Comparison of ENCODE assay signal across 10 cellular contexts in genomic region chr20:54078296-54078695, GRCh38. TPM values are rescaled to one million over a fixed set of nuclear protein-coding genes. Genes with fewer than 3 reads are reported as not detected.
DNase-seq lines count a peak whose midpoint lies in the region; ATAC-seq and TF ChIP-seq lines count a peak whose summit lies in the region.
"Had no signal": no experiment of that assay in that cellular context is flagged by ENCODE, and none has a peak within 500 bp of the region (broad histone marks: within the 10 kb centered on the region; RNA-seq: fewer than 3 reads in every experiment).

No MANE protein-coding gene starts in this region.

- H3K4me3 ChIP-seq in A673 (ENCODE audit: low read depth, low read length, poor library complexity, severe bottlenecking), result no peak overlapping the region

- no peak for TF ChIP-seq CTCF in A673 (conservative IDR thresholded peaks at IDR 0.05; ENCODE audit: low read depth, low read length)
- no peak for TF ChIP-seq CTCF in foreskin keratinocyte (conservative IDR thresholded peaks at IDR 0.05)

- ATAC-seq in HG03439 (IDR thresholded peaks at IDR 0.05; ENCODE audit: unreplicated experiment), result peak; percentile 41
- no peak for ATAC-seq in foreskin keratinocyte
- no peak for ATAC-seq in left colon

- intact Hi-C loops in A673 (cut with micrococcal nuclease; ENCODE audit: unreplicated experiment) (no loop called here), left colon (cut with DNase I, micrococcal nuclease) (no loop called here)

- no peaks in the 10 kb centered on the region for H3K36me3 ChIP-seq in A673 (ENCODE audit: insufficient read depth, low read length, poor library complexity, severe bottlenecking)

- BruUV-seq in A673 (replicated peaks; lab: Mats Ljungman, UMichigan), result no TSS peak

- DNase-seq in A673 (ENCODE audit: low spot score) (peak; percentile 75), GM19238 (ENCODE audit: insufficient read length, low spot score) (peak; percentile 56), NCI-H1417 treated with DMSO at 0.1 percent for 48 hours (lab: John Stamatoyannopoulos, UW) (no peak), CD1c-positive myeloid dendritic cell (ENCODE audit: extremely low spot score) (no peak), foreskin keratinocyte (no peak), left colon (no peak)
- DNase-seq in activated T-cell treated with anti-CD3 and anti-CD28 coated beads, Interleukin-2, amount 50 U/mL, for 48 hours, result peak; percentile 24 to 37
- DNase-seq: COR-L47 had no signal

- H3K4me1 ChIP-seq in A673 (ENCODE audit: insufficient read depth, low read length, poor library complexity, severe bottlenecking), result peaks cover 9% of the 10 kb centered on the region
- H3K4me1 ChIP-seq in foreskin keratinocyte, result no peaks in the 10 kb centered on the region

- CTCF ChIA-PET in A673 (lab: Charles Lee), result no interaction called here

- no peaks in the 10 kb centered on the region for H3K27me3 ChIP-seq in A673 (replicated peaks; ENCODE audit: insufficient read depth, low read depth, low read length, poor library complexity)
- peaks cover 3% of the 10 kb centered on the region for H3K27me3 ChIP-seq in foreskin keratinocyte

- POLR2A ChIA-PET in A673 (lab: Charles Lee; ENCODE audit: low non-redundant PET), result no interaction called here

- peak overlapping the region; percentile 29 for H3K27ac ChIP-seq in A673 (ENCODE audit: low read depth, low read length, poor library complexity, severe bottlenecking)
- H3K27ac ChIP-seq in foreskin keratinocyte, result no peak overlapping the region

- H3K9me3 ChIP-seq in A673 (ENCODE audit: low read depth, low read length, poor library complexity, severe bottlenecking), result no peaks in the 10 kb centered on the region

RNA-seq across cellular contexts. Expression of gene BCAS1, which starts 7.9 kb away (rescaled TPM):
- total RNA-seq in A673 (2021) (1.4 and 2.6 TPM in 2 replicates), foreskin keratinocyte (not detected in 2 replicates), left colon (100 to 1,000 TPM; 149 to 152 TPM)
- polyA plus RNA-seq in foreskin keratinocyte, result not detected in 2 replicates
- total RNA-seq: SK-MEL-5 had no signal

Comparison
In these comparisons a context has a peak if more than half of its experiments do, and no peak if none do; other contexts are left out.
1. DNase-seq: peak in A673 (single experiment), GM19238 (single experiment) and activated T-cell treated with anti-CD3 and anti-CD28 coated beads, Interleukin-2, amount 50 U/mL, for 48 hours (2 of 2); none in NCI-H1417 treated with DMSO at 0.1 percent for 48 hours (single experiment), CD1c-positive myeloid dendritic cell (single experiment), foreskin keratinocyte (0 of 2) and left colon (0 of 2).
2. RNA of gene BCAS1, which starts 7.9 kb away (total RNA-seq): 149 to 152 TPM in left colon; 1.4 to 2.6 TPM in A673 and not detected in foreskin keratinocyte; every median in the first group is over 10 times any median in the second.